ENCODE assay signal across 8 cellular contexts in genomic region chr10:88582806-88583583, GRCh38. TPM values are rescaled to one million over a fixed set of nuclear protein-coding genes. Genes with fewer than 3 reads are reported as not detected.
DNase-seq lines count a peak whose midpoint lies in the region; ATAC-seq, FAIRE-seq and TF ChIP-seq lines count a peak whose summit lies in the region.

RNLS (minus strand) TSS chr10:88583318.

- ATAC-seq in A549 (peak; percentile 94 to 96), GM18867 (IDR thresholded peaks at IDR 0.05; ENCODE audit: unreplicated experiment) (peak; percentile 83), HG03103 (IDR thresholded peaks at IDR 0.05; ENCODE audit: low read depth, unreplicated experiment) (peak; percentile 73)

- POLR2A ChIA-PET in A549 (lab: Yijun Ruan, JAX) = interaction anchor here (0.6 to 1.8 kb wide), 7 partner anchors 9 to 719 kb away, joined by 3 to 10 read pairs (median 4); partner anchors contain the start of genes KLLN, PTEN and STAMBPL1

- peak within 1 kb of the TSS; percentile 80 for H3K4me2 ChIP-seq in A549

- no peaks in the 10 kb centered on the region for H3K4me1 ChIP-seq in A549

- H3K4me3 ChIP-seq in A549 = peak within 1 kb of the TSS; percentile 67

- H3K4me1 Mint-ChIP-seq in neural crest cell = peaks cover 10% of the 10 kb centered on the region
- H3K4me1 Mint-ChIP-seq in stimulated activated naive CD8-positive, alpha-beta T cell treated with anti-CD3 and anti-CD28 coated beads, Interleukin-15, Interleukin-2, amounts not matched to agents 100 ng/mL and 50 ng/mL, for 24 hours (ENCODE audit: low read depth) = peaks cover 13% of the 10 kb centered on the region

- H3K9me3 Mint-ChIP-seq in neural crest cell = peaks cover 23% of the 10 kb centered on the region
- peaks cover 4% of the 10 kb centered on the region for H3K9me3 Mint-ChIP-seq in stimulated activated naive CD8-positive, alpha-beta T cell treated with anti-CD3 and anti-CD28 coated beads, Interleukin-15, Interleukin-2, amounts not matched to agents 100 ng/mL and 50 ng/mL, for 24 hours

- peak; percentile 62 for TF ChIP-seq POLR2A in A549 (IDR thresholded peaks at IDR 0.05; ENCODE audit: low read length)

- CTCF ChIA-PET in A549 (lab: Yijun Ruan, JAX) = interaction anchor here (0.6 to 2.2 kb wide), 24 partner anchors 9 to 410 kb away, joined by 3 to 13 read pairs (median 4); no protein-coding TSS in a partner anchor

- H3K27me3 Mint-ChIP-seq in neural crest cell (ENCODE audit: low read depth) = peaks cover 13% of the 10 kb centered on the region
- H3K27me3 Mint-ChIP-seq in stimulated activated naive CD8-positive, alpha-beta T cell treated with anti-CD3 and anti-CD28 coated beads, Interleukin-15, Interleukin-2, amounts not matched to agents 100 ng/mL and 50 ng/mL, for 24 hours = no peaks in the 10 kb centered on the region

- no peak for TF ChIP-seq EP300 in A549 (IDR thresholded peaks at IDR 0.05)

- peaks cover 9% of the 10 kb centered on the region for H3K36me3 Mint-ChIP-seq in neural crest cell (ENCODE audit: low read depth)
- H3K36me3 Mint-ChIP-seq in stimulated activated naive CD8-positive, alpha-beta T cell treated with anti-CD3 and anti-CD28 coated beads, Interleukin-15, Interleukin-2, amounts not matched to agents 100 ng/mL and 50 ng/mL, for 24 hours (ENCODE audit: low read depth) = no peaks in the 10 kb centered on the region

- peak; percentile 61 for TF ChIP-seq CTCF in A549 (IDR thresholded peaks at IDR 0.05)
- peak; percentile 89 for TF ChIP-seq CTCF in neural crest cell (conservative IDR thresholded peaks at IDR 0.05)

- 42% methylated on average over 21 of the region's 63 CpGs for WGBS in A549 (ENCODE audit: missing lambda C conversion rate)

- peak within 1 kb of the TSS; percentile 86 for H3K4me3 Mint-ChIP-seq in neural crest cell
- H3K4me3 Mint-ChIP-seq in stimulated activated naive CD8-positive, alpha-beta T cell treated with anti-CD3 and anti-CD28 coated beads, Interleukin-15, Interleukin-2, amounts not matched to agents 100 ng/mL and 50 ng/mL, for 24 hours = peak within 1 kb of the TSS; percentile 83

- TF ChIP-seq RAD21 in A549 (conservative IDR thresholded peaks at IDR 0.05 in 1 of 2, IDR thresholded peaks at IDR 0.05 in 1 of 2) = peak; percentile 26 to 54; a peak in 4 of 5 replicates

- peak within 1 kb of the TSS; percentile 90 to 93 for H3K27ac ChIP-seq in A549

- FAIRE-seq in A549 (lab: Jason Lieb, UNC) (no peak), frontal cortex (lab: Jason Lieb, UNC) (no peak)

- H3K9me3 ChIP-seq in A549 = no peaks in the 10 kb centered on the region

- H3K27ac Mint-ChIP-seq in neural crest cell (ENCODE audit: unreplicated experiment) = no peak within 1 kb of the TSS
- H3K27ac Mint-ChIP-seq in stimulated activated naive CD8-positive, alpha-beta T cell treated with anti-CD3 and anti-CD28 coated beads, Interleukin-15, Interleukin-2, amounts not matched to agents 100 ng/mL and 50 ng/mL, for 24 hours = peak within 1 kb of the TSS; percentile 82

- DNase-seq in A549 (ENCODE audit: low read depth in 1 of 2, low spot score in 1 of 2) (peak; percentile 21 to 74), OCI-M1 (lab: John Stamatoyannopoulos, UW) (peak; percentile 90), frontal cortex (ENCODE audit: low spot score in 2 of 2) (peak; percentile 61 to 64), neural crest cell (ENCODE audit: low read depth, low spot score) (peak; percentile 39)
- peak; percentile 48 to 57 (median 50) for DNase-seq in activated naive CD4-positive, alpha-beta T cell (lab: John Stamatoyannopoulos, UW)

TF ChIP-seq in A549, 52 proteins besides CTCF, POLR2A, EP300 and RAD21:
- no peak for TF ChIP-seq SREBF2 (IDR thresholded peaks at IDR 0.05)
- peak; percentile 52 for TF ChIP-seq SMC3 (IDR thresholded peaks at IDR 0.05)
- TF ChIP-seq JUN (IDR thresholded peaks at IDR 0.05) = peak in 1 of 2 experiments; percentile 53; a peak in 1 of 5 replicates
- TF ChIP-seq MAX (IDR thresholded peaks at IDR 0.05) = peak; percentile 91
- no peak for TF ChIP-seq FOSB (CRISPR knock-in tag; IDR thresholded peaks at IDR 0.05)
- no peak for TF ChIP-seq HES2 (IDR thresholded peaks at IDR 0.05)
- TF ChIP-seq E2F6 (IDR thresholded peaks at IDR 0.05; ENCODE audit: borderline replicate concordance, low read depth) = peak; percentile 90
- peak; percentile 82 for TF ChIP-seq PHF8 (IDR thresholded peaks at IDR 0.05; ENCODE audit: borderline replicate concordance, low read depth)
- no peak for TF ChIP-seq POLR2AphosphoS2 (conservative IDR thresholded peaks at IDR 0.05; ENCODE audit: low read length)
- no peak for TF ChIP-seq KDM1A (IDR thresholded peaks at IDR 0.05; ENCODE audit: low read depth)
- no peak for TF ChIP-seq TFCP2L1 (CRISPR knock-in tag; IDR thresholded peaks at IDR 0.05)
- TF ChIP-seq CBX2 (IDR thresholded peaks at IDR 0.05; ENCODE audit: borderline replicate concordance, low read depth) = no peak
- no peak for TF ChIP-seq ZNF302 (CRISPR knock-in tag; IDR thresholded peaks at IDR 0.05)
- no peak for TF ChIP-seq CHD4 (IDR thresholded peaks at IDR 0.05; ENCODE audit: borderline replicate concordance)
- peak; percentile 53; the same call in 1 of the 2 replicates for TF ChIP-seq HMGXB4 (CRISPR knock-in tag; IDR thresholded peaks at IDR 0.05; ENCODE audit: borderline replicate concordance)
- no peak for TF ChIP-seq RARB (CRISPR knock-in tag; IDR thresholded peaks at IDR 0.05)
- no peak for TF ChIP-seq HEYL (CRISPR knock-in tag; IDR thresholded peaks at IDR 0.05)
- no peak for TF ChIP-seq GATA3 (IDR thresholded peaks at IDR 0.05; ENCODE audit: borderline replicate concordance)
- no peak for TF ChIP-seq PBX3 (IDR thresholded peaks at IDR 0.05)
- TF ChIP-seq ZFP36 (IDR thresholded peaks at IDR 0.05; ENCODE audit: borderline replicate concordance, partially characterized antibody) = no peak
- TF ChIP-seq HOXA7 (CRISPR knock-in tag; IDR thresholded peaks at IDR 0.05) = no peak
- TF ChIP-seq USF2 (IDR thresholded peaks at IDR 0.05) = peak; percentile 83
- TF ChIP-seq RFX5 (IDR thresholded peaks at IDR 0.05) = no peak
- peak; percentile 73; the same call in 1 of the 2 replicates for TF ChIP-seq RNF2 (IDR thresholded peaks at IDR 0.05; ENCODE audit: borderline replicate concordance, low read depth)
TF ChIP-seq in A549: peak in this region for 8.

RNA-seq across cellular contexts. Expression of gene RNLS, which starts in this region (rescaled TPM):
- polyA plus RNA-seq in A549 (2011; rRNA removed) (16.8 and 20.0 TPM in 2 replicates), A549 (2017; fragmentation: RNase III; extraction: RNeasy Plus Mini Kit Qiagen cat#74134 plus additional on column Dnase treatment) (11.7 to 13.2 TPM (median 11.7 TPM) in 3 replicates)
- polyA plus RNA-seq in A549 (2012; cell fraction: cytosol; rRNA removed) = 9.6 and 11.7 TPM in 2 replicates
- polyA plus RNA-seq in A549 (2012; cell fraction: nucleus; rRNA removed) = 6.3 and 7.2 TPM in 2 replicates
- polyA minus RNA-seq in A549 (2011; rRNA and poly(A)+ RNA removed) = 9.7 and 14.0 TPM in 2 replicates
- total RNA-seq in frontal cortex (1.2 TPM), neural crest cell (3.3 and 3.8 TPM in 2 replicates)

Comparison
In these comparisons a context has a peak if more than half of its experiments do, and no peak if none do; other contexts are left out.
1. Peak in every context shown above with its lines: DNase-seq, ATAC-seq, H3K4me3 ChIP-seq and H3K27ac ChIP-seq.
2. DNase-seq: peak in every context shown above with its lines; median percentile 90 in OCI-M1; 62 in frontal cortex; 50 in activated naive CD4-positive, alpha-beta T cell; 48 in A549; 39 in neural crest cell.